ENCODE assay signal across 8 cellular contexts in the genomic region with DNA sequence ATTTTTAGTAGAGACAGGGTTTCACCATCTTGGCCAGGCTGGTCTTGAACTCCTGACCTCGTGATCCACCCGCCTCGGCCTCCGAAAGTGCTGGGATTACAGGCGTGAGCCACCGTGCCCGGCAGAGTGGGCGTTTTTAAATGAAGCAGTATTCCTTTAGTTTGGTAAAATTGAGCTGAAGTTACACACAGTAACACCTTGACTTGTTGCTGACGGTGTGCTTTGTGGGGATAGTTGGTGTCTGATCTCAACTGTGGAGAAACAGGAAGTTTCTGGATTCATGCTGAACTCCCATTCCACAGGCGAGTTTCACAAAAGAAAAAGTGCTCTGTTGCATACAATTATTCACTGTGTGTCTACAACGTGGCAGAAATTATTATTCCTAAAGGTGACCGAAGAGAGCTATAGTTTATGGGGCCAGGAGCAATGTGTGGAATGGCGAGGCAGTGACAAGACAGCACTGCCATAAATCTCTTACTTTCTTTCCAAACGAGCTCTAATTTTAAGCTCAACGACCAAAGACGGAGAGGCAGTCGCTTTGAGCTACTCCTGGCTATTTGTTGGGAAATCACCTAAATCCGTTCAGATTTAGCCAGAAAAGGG. TPM values are rescaled to one million over a fixed set of nuclear protein-coding genes. Genes with fewer than 3 reads are reported as not detected.
A peak's percentile ranks its signal among the peaks of the same experiment; 100 is the strongest.
DNase-seq lines count a peak whose midpoint lies in the region; ATAC-seq and TF ChIP-seq lines count a peak whose summit lies in the region.

No MANE protein-coding gene starts in this region.

- CTCF ChIA-PET in CD4-positive, alpha-beta T cell (lab: Charles Lee): interaction anchor here (1.0 to 1.3 kb wide), 2 partner anchors 9 to 639 kb away, joined by 3 to 4 read pairs; no protein-coding TSS in a partner anchor

- intact Hi-C loops in CD4-positive, alpha-beta T cell (cut with DNase I, micrococcal nuclease): no loop called here

- peaks cover 11% of the 10 kb centered on the region for H3K27me3 ChIP-seq in CD4-positive, alpha-beta T cell (ENCODE audit: control insufficient read depth, insufficient read depth, low read length)

- POLR2A ChIA-PET in CD4-positive, alpha-beta T cell (lab: Charles Lee): interaction anchor here (0.6 to 1.2 kb wide), 9 partner anchors 8 to 553 kb away, joined by 3 read pairs; no protein-coding TSS in a partner anchor
- POLR2A ChIA-PET in naive thymus-derived CD8-positive, alpha-beta T cell (lab: Charles Lee): interaction anchor here (0.5 to 1.1 kb wide), 6 partner anchors 10 to 685 kb away, joined by 3 to 4 read pairs (median 3); partner anchors contain the start of gene RIOK3

- peak overlapping the region; percentile 95 for H3K4me3 Mint-ChIP-seq in CD4-positive, alpha-beta T cell
- H3K4me3 Mint-ChIP-seq in naive thymus-derived CD8-positive, alpha-beta T cell: peak overlapping the region; percentile 87 to 97 (median 92)

- no peak for TF ChIP-seq CTCF in CD4-positive, alpha-beta T cell (IDR thresholded peaks at IDR 0.05)

- H3K36me3 Mint-ChIP-seq in CD4-positive, alpha-beta T cell (ENCODE audit: low read depth): peaks cover 19% of the 10 kb centered on the region
- peaks cover 0 to 14% (median 2%) of the 10 kb centered on the region in 3 donors for H3K36me3 Mint-ChIP-seq in naive thymus-derived CD8-positive, alpha-beta T cell

- no peaks in the 10 kb centered on the region for H3K9me3 Mint-ChIP-seq in CD4-positive, alpha-beta T cell
- H3K9me3 Mint-ChIP-seq in naive thymus-derived CD8-positive, alpha-beta T cell: peaks cover 0 to 3% (median 0%) of the 10 kb centered on the region in 9 donors

- no peaks in the 10 kb centered on the region for H3K9me3 ChIP-seq in CD4-positive, alpha-beta T cell (ENCODE audit: control insufficient read depth, low read length)

- ATAC-seq in CD4-positive, alpha-beta T cell (ENCODE audit: poor library complexity): peak; percentile 23
- peak; percentile 16 for ATAC-seq in HG03095 (IDR thresholded peaks at IDR 0.05; ENCODE audit: unreplicated experiment)
- peak in 1 of 2 donors; percentile 27 for ATAC-seq in naive thymus-derived CD8-positive, alpha-beta T cell
- ATAC-seq in HG02852 (IDR thresholded peaks at IDR 0.05; ENCODE audit: unreplicated experiment): no peak
- no peak for ATAC-seq in GM18520 (IDR thresholded peaks at IDR 0.05; ENCODE audit: unreplicated experiment)

- peaks cover 20% of the 10 kb centered on the region for H3K27me3 Mint-ChIP-seq in CD4-positive, alpha-beta T cell
- peaks cover 4 to 12% (median 9%) of the 10 kb centered on the region in 5 donors for H3K27me3 Mint-ChIP-seq in naive thymus-derived CD8-positive, alpha-beta T cell

- H3K27ac Mint-ChIP-seq in CD4-positive, alpha-beta T cell: peak overlapping the region; percentile 85
- H3K27ac Mint-ChIP-seq in naive thymus-derived CD8-positive, alpha-beta T cell: peak overlapping the region; percentile 40 to 95 (median 86)

- no peak for DNase-seq in CD4-positive, alpha-beta T cell
- DNase-seq in caudate nucleus (lab: John Stamatoyannopoulos, UW): no peak
- no peak for DNase-seq in naive thymus-derived CD8-positive, alpha-beta T cell
- no peak for DNase-seq in germinal center (ENCODE audit: low spot score)
- no peak for DNase-seq in SW480 (ENCODE audit: low spot score)

- H3K4me1 Mint-ChIP-seq in CD4-positive, alpha-beta T cell (ENCODE audit: low read depth): peaks cover 23% of the 10 kb centered on the region
- H3K4me1 Mint-ChIP-seq in naive thymus-derived CD8-positive, alpha-beta T cell: peaks cover 9 to 27% (median 22%) of the 10 kb centered on the region in 4 donors

- no peak overlapping the region for H3K27ac ChIP-seq in CD4-positive, alpha-beta T cell (ENCODE audit: low read depth, low read length)
- peak overlapping the region; percentile 53 for H3K27ac ChIP-seq in caudate nucleus (ENCODE audit: low read depth, low read length)

RNA-seq across cellular contexts. Expression of gene CABYR, which starts 0.5 kb away (rescaled TPM):
- total RNA-seq in CD4-positive, alpha-beta T cell: under 1 TPM; 0.75 to 0.85 TPM
- 1 to 10 TPM; 2.1 to 3.3 TPM for total RNA-seq in naive thymus-derived CD8-positive, alpha-beta T cell
- polyA plus RNA-seq in naive thymus-derived CD8-positive, alpha-beta T cell: under 1 TPM in 2 of 3 donors, not detected in 1; 0.28 to 0.46 TPM

Comparison
In these comparisons a context has a peak if more than half of its experiments do, and no peak if none do; other contexts are left out.
1. ATAC-seq: peak in CD4-positive, alpha-beta T cell (single experiment) and HG03095 (single experiment); none in HG02852 (single experiment) and GM18520 (single experiment).